In the genomic region with DNA sequence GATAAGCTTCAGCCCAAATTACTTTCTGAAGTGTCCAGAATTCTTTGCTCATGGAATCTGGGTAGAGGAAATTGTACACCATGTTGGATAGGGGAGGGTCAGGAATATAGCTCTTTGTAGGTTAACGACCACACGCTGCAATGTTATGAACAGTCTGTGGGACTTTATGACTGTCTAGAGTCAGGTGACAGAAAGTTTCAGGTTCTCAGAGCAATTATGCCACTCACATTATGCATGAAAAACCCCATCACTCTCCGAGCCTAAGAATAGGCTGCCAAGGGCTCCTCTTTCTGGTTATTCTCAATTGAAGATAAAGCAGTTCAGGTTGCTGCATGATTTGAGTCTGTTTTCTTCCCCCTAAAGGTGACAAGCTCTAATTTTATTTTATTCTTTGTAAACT, we compare ENCODE assay signal across 14 cellular contexts.
DNase-seq lines count a peak whose midpoint lies in the region; ATAC-seq and TF ChIP-seq lines count a peak whose summit lies in the region.
"Had no signal": no experiment of that assay in that cellular context is flagged by ENCODE, and none has a peak within 500 bp of the region (broad histone marks: within the 10 kb centered on the region; RNA-seq: fewer than 3 reads in every experiment).

No MANE protein-coding gene starts in this region.

- H3K4me2 ChIP-seq in OCI-LY3 (ENCODE audit: low read length) = peak overlapping the region; percentile 59

- ATAC-seq in GM18870 (IDR thresholded peaks at IDR 0.05; ENCODE audit: unreplicated experiment) (peak; percentile 99), GM21526 (IDR thresholded peaks at IDR 0.05; ENCODE audit: low FRiP score, unreplicated experiment) (peak; percentile 95), HG03039 (IDR thresholded peaks at IDR 0.05; ENCODE audit: unreplicated experiment) (peak; percentile 94), heart right ventricle (no peak)
- no peak for ATAC-seq in activated CD4-positive, CD25-positive, alpha-beta regulatory T cell treated with anti-CD3 and anti-CD28 coated beads, Interleukin-2, amount 50 U/mL, for 24 hours

- DNase-seq in heart right ventricle = no peak
- no peak for DNase-seq in brain microvascular endothelial cell
- no peak for DNase-seq in NCI-H1930 (lab: John Stamatoyannopoulos, UW)
- DNase-seq: activated CD4-positive, alpha-beta T cell treated with anti-CD3 and anti-CD28 coated beads, Interleukin-2, amount 10 ng/mL, durations not matched to agents 24 days and 14 days; hypothalamus; NCI-H1092; SW 1271 had no signal

- peak; percentile 14; the same call in 1 of the 2 replicates for TF ChIP-seq CTCF in OCI-LY3 (IDR thresholded peaks at IDR 0.05; ENCODE audit: low read depth, low read length)
- TF ChIP-seq CTCF in heart right ventricle (IDR thresholded peaks at IDR 0.05) = no peak
- no peak for TF ChIP-seq CTCF in brain microvascular endothelial cell (IDR thresholded peaks at IDR 0.05; ENCODE audit: low read depth, low read length, missing control alignments)

- no peaks in the 10 kb centered on the region for H3K79me2 ChIP-seq in OCI-LY3 (ENCODE audit: low read length)

- H3K4me3 ChIP-seq in OCI-LY3 (ENCODE audit: low read length) (peak overlapping the region; percentile 47), heart right ventricle (no peak overlapping the region), brain microvascular endothelial cell (ENCODE audit: low read depth, low read length) (no peak overlapping the region)
- H3K4me3 ChIP-seq: cardiac muscle cell had no signal

- H3K4me1 ChIP-seq in OCI-LY3 (ENCODE audit: low read length) = peaks cover 34% of the 10 kb centered on the region
- H3K4me1 ChIP-seq in heart right ventricle = no peaks in the 10 kb centered on the region

- H4K20me1 ChIP-seq in OCI-LY3 (ENCODE audit: insufficient read depth, low read length) = no peaks in the 10 kb centered on the region

- peak overlapping the region; percentile 15; the same call in 1 of the 2 replicates for H3K9ac ChIP-seq in OCI-LY3 (ENCODE audit: low read length)

- H3K27me3 ChIP-seq in OCI-LY3 (ENCODE audit: low read depth, low read length) (no peaks in the 10 kb centered on the region), heart right ventricle (no peaks in the 10 kb centered on the region), brain microvascular endothelial cell (replicated peaks) (no peaks in the 10 kb centered on the region)
- H3K27me3 ChIP-seq: cardiac muscle cell had no signal

- peak overlapping the region; percentile 54 for H2AFZ ChIP-seq in OCI-LY3 (ENCODE audit: low read depth, low read length)

- H3K9me3 ChIP-seq in OCI-LY3 (ENCODE audit: insufficient read depth, low read length) = 0 out of 2 replicates have a peak, but pooled peaks cover 4% of the 10 kb centered on the region
- peaks cover 0 to 16% (median 5%) of the 10 kb centered on the region in 11 donors for H3K9me3 ChIP-seq in heart right ventricle

- 80 to 82% methylated on average over 3 of the region's 3 CpGs for WGBS in heart right ventricle, 2 donors

- in situ Hi-C loops in brain microvascular endothelial cell (cut with HindIII; ENCODE audit: low pct_ligation_motif_present, low sequenced_read_pairs) = no loop called here

- peak overlapping the region; percentile 66 for H3K27ac ChIP-seq in OCI-LY3 (ENCODE audit: low read length)
- H3K27ac ChIP-seq in heart right ventricle = no peak overlapping the region
- H3K27ac ChIP-seq in brain microvascular endothelial cell = no peak overlapping the region
- H3K27ac ChIP-seq: cardiac muscle cell, epithelial cell of prostate had no signal

- H3K36me3 ChIP-seq in OCI-LY3 (replicated peaks; ENCODE audit: low read depth, low read length) = peaks cover 7% of the 10 kb centered on the region
- no peaks in the 10 kb centered on the region for H3K36me3 ChIP-seq in heart right ventricle
- H3K36me3 ChIP-seq in brain microvascular endothelial cell (replicated peaks) = no peaks in the 10 kb centered on the region
- H3K36me3 ChIP-seq: cardiac muscle cell had no signal

- intact Hi-C loops in heart right ventricle (cut with DNase I) = no loop called here

Comparison
In these comparisons a context has a peak if more than half of its experiments do, and no peak if none do; other contexts are left out.
1. ATAC-seq: peak in GM18870 (single experiment), GM21526 (single experiment) and HG03039 (single experiment); none in activated CD4-positive, CD25-positive, alpha-beta regulatory T cell treated with anti-CD3 and anti-CD28 coated beads, Interleukin-2, amount 50 U/mL, for 24 hours (0 of 2) and heart right ventricle (0 of 8).